10 cellular contexts compared by ENCODE assay signal in the genomic region with DNA sequence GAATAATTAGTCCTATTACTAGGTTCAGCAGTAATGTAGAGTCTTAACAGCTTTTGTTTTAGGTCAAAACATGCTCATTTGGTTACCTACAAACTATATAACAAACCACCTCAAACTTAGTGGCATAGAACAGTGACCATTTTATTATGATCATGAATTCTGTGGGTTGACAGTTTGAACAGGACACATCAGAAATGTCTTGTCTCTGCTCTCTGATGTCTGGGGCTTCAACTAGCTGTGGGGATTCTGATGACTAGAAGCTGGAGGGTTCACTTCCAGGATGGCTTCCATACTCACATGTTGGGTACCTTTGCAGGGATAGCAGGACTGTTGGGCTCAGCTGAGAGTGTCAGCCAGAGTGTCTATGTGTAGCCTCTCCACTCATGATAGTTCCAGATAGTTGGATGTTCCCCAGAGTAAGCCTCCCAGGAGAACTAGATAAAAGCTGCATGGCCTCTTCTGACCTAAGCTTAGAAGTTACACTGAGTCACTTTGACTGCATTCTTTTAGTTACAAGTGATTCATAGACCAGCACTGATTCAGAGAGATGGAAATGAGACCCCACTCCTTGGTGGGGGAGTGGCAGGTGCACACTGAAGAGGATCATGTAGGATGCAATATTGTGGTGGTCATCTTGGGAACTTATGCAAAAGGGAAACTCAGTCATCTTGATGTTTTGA. TPM values are rescaled to one million over a fixed set of nuclear protein-coding genes. Genes with fewer than 3 reads are reported as not detected.
DNase-seq lines count a peak whose midpoint lies in the region; ATAC-seq and TF ChIP-seq lines count a peak whose summit lies in the region.
"Had no signal": no experiment of that assay in that cellular context is flagged by ENCODE, and none has a peak within 500 bp of the region (broad histone marks: within the 10 kb centered on the region; RNA-seq: fewer than 3 reads in every experiment).

No MANE protein-coding gene starts in this region.

- H3K36me3 ChIP-seq in vagina (no peaks in the 10 kb centered on the region), HAP-1 (replicated peaks) (no peaks in the 10 kb centered on the region)

- H3K27ac ChIP-seq in vagina = no peak overlapping the region

- intact Hi-C loops in left colon (cut with DNase I, micrococcal nuclease) = no loop called here
- intact Hi-C loops in vagina (cut with DNase I) = no loop called here

- TF ChIP-seq POLR2A in vagina (IDR thresholded peaks at IDR 0.05) = no peak

- TF ChIP-seq CTCF in vagina (IDR thresholded peaks at IDR 0.05) = no peak

- DNase-seq in A172 (ENCODE audit: low spot score) (peak; percentile 34), EH (ENCODE audit: low read depth) (peak; percentile 32), astrocyte of the hippocampus (ENCODE audit: low read depth, low spot score) (peak; percentile 16), left colon (no peak), vagina (ENCODE audit: extremely low spot score in 2 of 2) (no peak), HAP-1 (ENCODE audit: low spot score in 2 of 2) (no peak)
- DNase-seq in stimulated activated naive CD4-positive, alpha-beta T cell treated with Interleukin-2 at 50 U/mL for 16 hours (lab: John Stamatoyannopoulos, UW) = no peak
- DNase-seq: midbrain, NCI-H524 treated with DMSO at 0.1 percent for 48 hours had no signal

- H3K9me3 ChIP-seq in vagina (no peaks in the 10 kb centered on the region), HAP-1 (no peaks in the 10 kb centered on the region)

- H3K27me3 ChIP-seq in vagina (no peaks in the 10 kb centered on the region), HAP-1 (ENCODE audit: low read depth) (no peaks in the 10 kb centered on the region)

- in situ Hi-C loops in HAP-1 (cut with MboI; ENCODE audit: low sequenced_read_pairs) = no loop called here

- H3K4me3 ChIP-seq in vagina (no peak overlapping the region), HAP-1 (no peak overlapping the region)

- ATAC-seq in left colon = peak; percentile 16
- no peak for ATAC-seq in GM19397 (IDR thresholded peaks at IDR 0.05; ENCODE audit: unreplicated experiment)

- H3K4me1 ChIP-seq in vagina (no peaks in the 10 kb centered on the region), HAP-1 (peaks cover 23% of the 10 kb centered on the region)

RNA-seq across cellular contexts. Expression of a gene that starts 32.6 kb away (rescaled TPM):
- 3.3 and 4.0 TPM in 2 replicates for total RNA-seq in A172 (2014; rRNA removed; shearing (Covaris generic))
- total RNA-seq in left colon = 10 to 100 TPM; 15.3 to 28.7 TPM
- 5.6 TPM for total RNA-seq in vagina

Comparison
In these comparisons a context has a peak if more than half of its experiments do, and no peak if none do; other contexts are left out.
1. DNase-seq: peak in A172 (single experiment), EH (single experiment) and astrocyte of the hippocampus (single experiment); none in left colon (0 of 2), stimulated activated naive CD4-positive, alpha-beta T cell treated with Interleukin-2 at 50 U/mL for 16 hours (single experiment), vagina (0 of 2) and HAP-1 (0 of 2).